ENCODE assay signal across 9 cellular contexts in genomic region chr15:40274350-40275274, GRCh38. TPM values are rescaled to one million over a fixed set of nuclear protein-coding genes. Genes with fewer than 3 reads are reported as not detected.
DNase-seq lines count a peak whose midpoint lies in the region; ATAC-seq and TF ChIP-seq lines count a peak whose summit lies in the region.
"Had no signal": no experiment of that assay in that cellular context is flagged by ENCODE, and none has a peak within 500 bp of the region (broad histone marks: within the 10 kb centered on the region; RNA-seq: fewer than 3 reads in every experiment).

No MANE protein-coding gene starts in this region.

- no peaks in the 10 kb centered on the region for H3K9me3 Mint-ChIP-seq in activated T-cell treated with anti-CD3 and anti-CD28 coated beads, Interleukin-2, amount 50 U/mL, for 24 hours
- H3K9me3 Mint-ChIP-seq in nephron: no peaks in the 10 kb centered on the region
- H3K9me3 Mint-ChIP-seq in stimulated activated naive B cell treated with anti-CD40 and anti-IgM and Interleukin-4, amounts not matched to agents 10 μg/mL and 1 μg/mL and 100 μg/mL, for 72 hours: no peaks in the 10 kb centered on the region

- TF ChIP-seq CTCF in DND-41 (IDR thresholded peaks at IDR 0.05; ENCODE audit: borderline replicate concordance, extremely low read depth, low read length, poor library complexity, severe bottlenecking) (peak; percentile 100), esophagus muscularis mucosa (IDR thresholded peaks at IDR 0.05) (peak in 2 of 3 experiments; percentile 100), nephron (IDR thresholded peaks at IDR 0.05; ENCODE audit: unreplicated experiment in 3 of 3) (peak; percentile 100)

- TF ChIP-seq POLR2A in esophagus muscularis mucosa (IDR thresholded peaks at IDR 0.05; ENCODE audit: low read depth): no peak

- H3K27ac Mint-ChIP-seq in activated T-cell treated with anti-CD3 and anti-CD28 coated beads, Interleukin-2, amount 50 U/mL, for 24 hours: peak overlapping the region; percentile 6
- H3K27ac Mint-ChIP-seq in nephron: peak overlapping the region in 1 of 3 experiments; percentile 40
- no peak overlapping the region for H3K27ac Mint-ChIP-seq in stimulated activated naive B cell treated with anti-CD40 and anti-IgM and Interleukin-4, amounts not matched to agents 10 μg/mL and 1 μg/mL and 100 μg/mL, for 72 hours

- peaks cover 11% of the 10 kb centered on the region for H3K27me3 ChIP-seq in DND-41 (ENCODE audit: insufficient read depth, low read length, poor library complexity)
- H3K27me3 ChIP-seq in esophagus muscularis mucosa: peaks cover 0 to 27% (median 3%) of the 10 kb centered on the region in 4 donors

- H3K4me3 ChIP-seq in DND-41 (ENCODE audit: low read depth in 1 of 2, low read length in 2 of 2): no peak overlapping the region
- no peak overlapping the region for H3K4me3 ChIP-seq in esophagus muscularis mucosa

- H4K20me1 ChIP-seq in DND-41 (ENCODE audit: insufficient read depth, low read length): no peaks in the 10 kb centered on the region

- no peaks in the 10 kb centered on the region for H3K79me2 ChIP-seq in DND-41 (ENCODE audit: insufficient read depth, low read length)

- H3K9me3 ChIP-seq in DND-41 (ENCODE audit: insufficient read depth, low read length, severe bottlenecking) (no peaks in the 10 kb centered on the region), esophagus muscularis mucosa (no peaks in the 10 kb centered on the region)

- H3K4me1 Mint-ChIP-seq in activated T-cell treated with anti-CD3 and anti-CD28 coated beads, Interleukin-2, amount 50 U/mL, for 24 hours (ENCODE audit: low read depth): peaks cover 6% of the 10 kb centered on the region
- H3K4me1 Mint-ChIP-seq in nephron: peaks cover 14% of the 10 kb centered on the region
- peaks cover 20 to 27% of the 10 kb centered on the region in 2 donors for H3K4me1 Mint-ChIP-seq in stimulated activated naive B cell treated with anti-CD40 and anti-IgM and Interleukin-4, amounts not matched to agents 10 μg/mL and 1 μg/mL and 100 μg/mL, for 72 hours

- H3K4me2 ChIP-seq in DND-41 (ENCODE audit: insufficient read depth, low read length): no peak overlapping the region

- no peak overlapping the region for H3K4me3 Mint-ChIP-seq in activated T-cell treated with anti-CD3 and anti-CD28 coated beads, Interleukin-2, amount 50 U/mL, for 24 hours
- no peak overlapping the region for H3K4me3 Mint-ChIP-seq in nephron
- H3K4me3 Mint-ChIP-seq in stimulated activated naive B cell treated with anti-CD40 and anti-IgM and Interleukin-4, amounts not matched to agents 10 μg/mL and 1 μg/mL and 100 μg/mL, for 72 hours: no peak overlapping the region

- H3K36me3 ChIP-seq in DND-41 (ENCODE audit: insufficient read depth, low read length) (no peaks in the 10 kb centered on the region), esophagus muscularis mucosa (no peaks in the 10 kb centered on the region)

- peaks cover 34% of the 10 kb centered on the region for H3K27me3 Mint-ChIP-seq in activated T-cell treated with anti-CD3 and anti-CD28 coated beads, Interleukin-2, amount 50 U/mL, for 24 hours
- peaks cover 50% of the 10 kb centered on the region for H3K27me3 Mint-ChIP-seq in nephron (ENCODE audit: low read depth)
- peaks cover 18 to 37% of the 10 kb centered on the region in 2 donors for H3K27me3 Mint-ChIP-seq in stimulated activated naive B cell treated with anti-CD40 and anti-IgM and Interleukin-4, amounts not matched to agents 10 μg/mL and 1 μg/mL and 100 μg/mL, for 72 hours

- 53% methylated on average over 24 of the region's 26 CpGs for WGBS in esophagus muscularis mucosa

- ATAC-seq in DND-41 (ENCODE audit: insufficient read depth, low read depth): peak; percentile 76
- ATAC-seq in stimulated activated naive B cell treated with anti-CD40 and anti-IgM and Interleukin-4, amounts not matched to agents 10 μg/mL and 1 μg/mL and 100 μg/mL, for 72 hours (replicated peaks): peak; percentile 66 to 70

- intact Hi-C loops in esophagus muscularis mucosa (cut with DNase I): loop anchor here (1.0 to 2.0 kb wide), 2 partner anchors 57 to 230 kb away; no protein-coding TSS in a partner anchor

- H3K4me1 ChIP-seq in DND-41 (ENCODE audit: insufficient read depth, low read length): peaks cover 16% of the 10 kb centered on the region
- H3K4me1 ChIP-seq in esophagus muscularis mucosa: peaks cover 4 to 7% (median 5%) of the 10 kb centered on the region in 4 donors

- H2AFZ ChIP-seq in DND-41 (ENCODE audit: low read depth, low read length): no peak overlapping the region

- H3K36me3 Mint-ChIP-seq in activated T-cell treated with anti-CD3 and anti-CD28 coated beads, Interleukin-2, amount 50 U/mL, for 24 hours (ENCODE audit: low read depth): no peaks in the 10 kb centered on the region
- H3K36me3 Mint-ChIP-seq in nephron (ENCODE audit: low read depth): no peaks in the 10 kb centered on the region
- no peaks in the 10 kb centered on the region for H3K36me3 Mint-ChIP-seq in stimulated activated naive B cell treated with anti-CD40 and anti-IgM and Interleukin-4, amounts not matched to agents 10 μg/mL and 1 μg/mL and 100 μg/mL, for 72 hours

- no peak for TF ChIP-seq EP300 in esophagus muscularis mucosa (IDR thresholded peaks at IDR 0.05)

- peak; percentile 83 for DNase-seq in DND-41
- peak; percentile 75 for DNase-seq in HuH-7.5 (ENCODE audit: low spot score)
- DNase-seq in activated T-cell treated with anti-CD3 and anti-CD28 coated beads, Interleukin-2, amount 50 U/mL, for 24 hours: peak; percentile 93
- DNase-seq in esophagus muscularis mucosa (ENCODE audit: extremely low spot score): peak; percentile 96
- DNase-seq in stimulated activated naive B cell treated with anti-CD40 and anti-IgM and Interleukin-4, amounts not matched to agents 10 μg/mL and 1 μg/mL and 100 μg/mL, for 72 hours: peak; percentile 78
- DNase-seq in 8988T: no peak

- H3K9ac ChIP-seq in DND-41 (ENCODE audit: low read depth, low read length): no peak overlapping the region

- H3K27ac ChIP-seq in DND-41 (ENCODE audit: low read length): no peak overlapping the region
- no peak overlapping the region for H3K27ac ChIP-seq in esophagus muscularis mucosa (replicated peaks in 1 of 4)
- H3K27ac ChIP-seq: epithelial cell of prostate had no signal

TF ChIP-seq in PFSK-1, 5 proteins besides CTCF, POLR2A, EP300 and RAD21:
- TF ChIP-seq REST (IDR thresholded peaks at IDR 0.05; ENCODE audit: insufficient read depth in 1 of 2, low read depth in 2 of 2, low read length in 2 of 2) (no peak), FOXP2 (optimal IDR thresholded peaks at IDR 0.05; ENCODE audit: borderline replicate concordance, extremely low read depth, extremely low read length, insufficient read depth) (peak; percentile 54), POLR2AphosphoS5 (IDR thresholded peaks at IDR 0.05; ENCODE audit: low read depth, low read length) (no peak), TAF1 (IDR thresholded peaks at IDR 0.05; ENCODE audit: borderline replicate concordance, insufficient read depth, low read length) (no peak), SIN3A (IDR thresholded peaks at IDR 0.05; ENCODE audit: borderline replicate concordance, insufficient read depth, low read length) (no peak)

RNA-seq across cellular contexts. Expression of gene ANKRD63, which starts 8.3 kb away (rescaled TPM):
- polyA plus RNA-seq in PFSK-1 (2012; ENCODE audit: insufficient read length, low read depth): 0.49 TPM
- total RNA-seq in esophagus muscularis mucosa: not detected

RNA-seq across cellular contexts. Expression of gene PLCB2, which starts 33.1 kb away (rescaled TPM):
- 6.8 TPM for polyA plus RNA-seq in PFSK-1 (2012; ENCODE audit: insufficient read length, low read depth)
- 10 to 100 TPM in 1 of 4 donors, 1 to 10 TPM in 3; 5.8 to 13.3 (median 9.7) TPM for total RNA-seq in esophagus muscularis mucosa

RNA-seq across cellular contexts. Expression of gene PAK6, which starts 35.7 kb away (rescaled TPM):
- 0.56 TPM for polyA plus RNA-seq in PFSK-1 (2012; ENCODE audit: insufficient read length, low read depth)
- total RNA-seq in esophagus muscularis mucosa: under 1 TPM in 3 of 4 donors, not detected in 1; 0.33 to 0.52 (median 0.45) TPM

RNA-seq across cellular contexts. Expression of gene INAFM2, which starts 48.9 kb away (rescaled TPM):
- 15.9 TPM for polyA plus RNA-seq in PFSK-1 (2012; ENCODE audit: insufficient read length, low read depth)
- 10 to 100 TPM; 39.0 to 41.3 (median 40.7) TPM for total RNA-seq in esophagus muscularis mucosa
